ENCODE assay signal across 25 cellular contexts in the genomic region with DNA sequence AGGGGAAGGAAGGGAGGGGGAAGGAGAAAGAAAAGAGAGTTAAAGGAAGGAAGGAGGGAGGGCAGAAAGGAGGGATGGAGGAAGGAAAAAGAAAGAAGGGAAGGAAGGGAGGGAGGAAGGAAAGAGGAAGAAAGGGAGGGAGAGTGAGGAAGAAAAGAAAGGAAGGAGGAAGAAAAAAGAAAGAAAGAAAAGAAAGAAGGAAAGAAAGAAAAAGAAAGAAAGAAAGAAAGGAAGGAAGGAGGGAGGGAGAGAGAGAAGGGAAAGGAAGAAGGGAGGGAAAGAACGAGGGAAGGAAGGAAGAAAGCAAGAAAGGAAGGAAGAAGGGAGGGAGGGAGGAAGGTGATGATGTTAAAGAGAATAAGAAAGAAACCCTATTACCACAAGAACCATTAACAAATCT.
"Had no signal": no experiment of that assay in that cellular context is flagged by ENCODE, and none has a peak within 500 bp of the region (broad histone marks: within the 10 kb centered on the region; RNA-seq: fewer than 3 reads in every experiment).

No MANE protein-coding gene starts in this region.

- DNase-seq: colonic mucosa; cortex of kidney; dermis blood vessel endothelial cell; dorsolateral prefrontal cortex; effector CD4-positive, alpha-beta T cell; effector CD8-positive, alpha-beta T cell; effector memory CD4-positive, alpha-beta T cell; effector memory CD8-positive, alpha-beta T cell; endodermal cell; esophagus squamous epithelium; foreskin fibroblast; foreskin keratinocyte; gastrocnemius medialis; glutamatergic neuron; head of caudate nucleus; heart left ventricle; heart right ventricle had no signal

- H3K4me3 ChIP-seq: colonic mucosa, coronary artery, dorsolateral prefrontal cortex, esophagus muscularis mucosa, esophagus squamous epithelium, gastrocnemius medialis, gastroesophageal sphincter, heart left ventricle, heart right ventricle had no signal

- FAIRE-seq: colon, endometrium, frontal cortex had no signal

- ATAC-seq: effector memory CD8-positive, alpha-beta T cell; esophagus mucosa; foreskin keratinocyte; gastrocnemius medialis; gastroesophageal sphincter; heart left ventricle; heart right ventricle had no signal

- H3K27ac ChIP-seq: colonic mucosa, coronary artery, dorsolateral prefrontal cortex, epithelial cell of prostate, esophagus muscularis mucosa, esophagus squamous epithelium, foreskin keratinocyte, gastrocnemius medialis, gastroesophageal sphincter, heart left ventricle, heart right ventricle had no signal

- H3K27me3 ChIP-seq: colonic mucosa, esophagus muscularis mucosa, esophagus squamous epithelium, foreskin keratinocyte, gastrocnemius medialis, gastroesophageal sphincter, heart left ventricle, heart right ventricle had no signal

- H3K9me3 ChIP-seq: colonic mucosa, esophagus muscularis mucosa, gastrocnemius medialis, gastroesophageal sphincter had no signal

- H3K36me3 ChIP-seq: colonic mucosa, esophagus muscularis mucosa, esophagus squamous epithelium, gastrocnemius medialis, gastroesophageal sphincter, heart left ventricle, heart right ventricle had no signal

- H3K4me1 ChIP-seq: colonic mucosa, esophagus muscularis mucosa, esophagus squamous epithelium, foreskin keratinocyte, gastrocnemius medialis, gastroesophageal sphincter, heart left ventricle, heart right ventricle had no signal
